10 cellular contexts compared by ENCODE assay signal in the genomic region with DNA sequence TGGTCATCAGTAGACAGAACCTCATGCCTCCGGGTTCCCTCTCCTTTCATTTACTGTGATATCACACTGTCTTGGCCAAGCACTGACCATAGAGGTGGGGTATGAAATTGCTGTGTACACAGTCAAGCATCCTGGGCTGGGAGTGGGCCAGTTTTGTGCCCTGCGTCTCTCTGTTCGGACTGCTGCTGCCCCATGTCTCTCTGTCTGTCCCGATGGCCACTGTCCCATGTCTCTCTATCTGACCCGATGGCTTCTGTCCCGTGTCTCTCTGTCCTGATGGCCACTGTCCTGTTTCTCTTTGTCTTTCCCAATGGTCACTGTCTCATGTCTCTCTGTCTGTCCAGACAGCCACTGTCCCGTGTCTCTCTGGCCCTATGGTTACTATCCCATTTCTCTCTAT.
"Had no signal": no experiment of that assay in that cellular context is flagged by ENCODE, and none has a peak within 500 bp of the region (broad histone marks: within the 10 kb centered on the region; RNA-seq: fewer than 3 reads in every experiment).

No MANE protein-coding gene starts in this region.

- DNase-seq: central memory CD4-positive, alpha-beta T cell; foreskin keratinocyte; naive thymus-derived CD8-positive, alpha-beta T cell; nucleus accumbens; ovary; stimulated activated CD4-positive, alpha-beta T cell treated with anti-CD3 and anti-CD28 coated beads, Interleukin-2, amount 100 ng/mL, for 48 hours; trophoblast cell had no signal

- H2AFZ ChIP-seq: hepatocyte had no signal

- H3K4me2 ChIP-seq: hepatocyte, smooth muscle cell had no signal

- H3K4me3 ChIP-seq: hepatocyte, ovary, right atrium auricular region, smooth muscle cell had no signal

- H3K4me3 Mint-ChIP-seq: naive thymus-derived CD8-positive, alpha-beta T cell had no signal

- H3K79me2 ChIP-seq: hepatocyte had no signal

- H3K36me3 ChIP-seq: ovary, right atrium auricular region had no signal

- ATAC-seq: foreskin keratinocyte; naive thymus-derived CD8-positive, alpha-beta T cell had no signal

- H3K36me3 Mint-ChIP-seq: naive thymus-derived CD8-positive, alpha-beta T cell had no signal

- H3K9me3 ChIP-seq: ovary, right atrium auricular region had no signal

- H3K27ac ChIP-seq: foreskin keratinocyte, hepatocyte, ovary, right atrium auricular region had no signal

- H3K27me3 ChIP-seq: foreskin keratinocyte, hepatocyte, ovary, right atrium auricular region had no signal
